Comparison of ENCODE assay signal across 1 cellular context in the genomic region with DNA sequence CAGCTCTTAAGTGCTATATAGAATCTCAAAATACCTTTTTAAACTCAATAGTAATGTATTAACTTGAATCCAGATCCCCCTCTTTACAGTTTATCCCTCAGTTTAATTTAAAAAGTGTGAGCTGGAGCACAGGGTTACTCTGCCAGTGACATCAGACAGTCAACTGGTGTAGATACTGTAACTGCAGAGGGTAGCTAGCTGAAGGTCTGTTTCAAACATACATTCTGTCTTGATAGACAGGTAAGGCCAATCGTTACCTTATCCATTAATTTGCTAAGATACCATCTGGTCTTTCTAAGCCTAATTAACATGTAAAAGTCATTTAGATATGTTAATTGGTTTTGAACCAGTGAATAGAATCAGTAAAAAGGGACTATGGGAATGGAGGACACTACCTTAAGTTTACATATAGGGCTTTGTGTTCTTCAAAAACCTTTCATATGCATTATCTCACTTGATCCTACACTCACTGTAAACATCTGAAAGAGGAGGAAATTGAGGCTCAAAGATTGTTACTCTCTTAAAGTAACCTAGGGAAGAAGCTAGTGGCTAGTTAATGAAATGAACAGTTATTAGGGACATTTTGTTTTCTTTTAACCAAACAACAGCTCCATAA.
TF ChIP-seq lines count a peak whose summit lies in the region.

No MANE protein-coding gene starts in this region.

TF ChIP-seq in H1, 55 proteins besides CTCF, POLR2A, EP300 and RAD21 (continued from another document):
- TF ChIP-seq POU5F1 (IDR thresholded peaks at IDR 0.05; ENCODE audit: low read depth, low read length): peak; percentile 39; the same call in 1 of the 2 replicates
